In the genomic region with DNA sequence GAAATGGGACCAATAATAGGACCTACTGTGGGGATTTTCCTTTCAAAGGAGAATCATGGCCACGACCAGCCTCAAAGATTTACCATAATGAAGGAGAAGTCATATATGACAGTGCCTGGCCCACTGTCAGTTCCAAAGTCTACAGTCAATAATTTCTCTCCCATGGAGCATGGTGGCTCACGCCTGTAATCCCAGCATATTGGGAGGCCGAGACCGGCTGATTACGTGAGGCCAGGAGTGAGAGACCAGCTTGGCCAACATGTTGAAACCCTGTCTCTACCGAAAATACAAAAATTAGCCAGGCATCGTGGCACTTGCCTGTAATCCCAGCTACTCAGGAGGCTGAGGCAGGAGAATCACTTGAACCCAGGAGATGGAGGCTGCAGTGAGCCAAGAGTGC, we compare ENCODE assay signal across 23 cellular contexts. TPM values are rescaled to one million over a fixed set of nuclear protein-coding genes. Genes with fewer than 3 reads are reported as not detected.
DNase-seq lines count a peak whose midpoint lies in the region; ATAC-seq, FAIRE-seq and TF ChIP-seq lines count a peak whose summit lies in the region.
"Had no signal": no experiment of that assay in that cellular context is flagged by ENCODE, and none has a peak within 500 bp of the region (broad histone marks: within the 10 kb centered on the region; RNA-seq: fewer than 3 reads in every experiment).

No MANE protein-coding gene starts in this region.

- no peak overlapping the region; the same call in 1 of the 2 replicates for H2AFZ ChIP-seq in H1 (ENCODE audit: low read length)

- H2BK15ac ChIP-seq in H1 (ENCODE audit: low read length), result 0 out of 2 replicates have a peak overlapping the region, but pooled peaks have one; percentile 72

- no peaks in the 10 kb centered on the region for H4K20me1 ChIP-seq in H1 (replicated peaks in 1 of 2; ENCODE audit: control insufficient read depth in 1 of 2, insufficient read depth in 2 of 2, low read length in 2 of 2)

- H2BK120ac ChIP-seq in H1 (replicated peaks; ENCODE audit: low read depth, low read length), result no peak overlapping the region

- H3K9me3 ChIP-seq in heart left ventricle (no peaks in the 10 kb centered on the region), H1 (ENCODE audit: insufficient read depth in 2 of 2, low read depth in 1 of 2, low read length in 1 of 2) (no peaks in the 10 kb centered on the region)

- CTCF ChIA-PET in H1 (lab: Charles Lee; ENCODE audit: partially characterized antibody), result interaction anchor here (0.7 to 25.2 kb wide), 16 partner anchors 9 to 141 kb away, joined by 3 to 280 read pairs (median 6); no protein-coding TSS in a partner anchor
- CTCF ChIA-PET in activated CD4-positive, alpha-beta memory T cell treated with anti-CD3 and anti-CD28 coated beads, Interleukin-2, amount 10 ng/mL, durations not matched to agents 7 days and 5 days (lab: Charles Lee), result no interaction called here

- intact Hi-C loops in heart left ventricle (cut with DNase I) (loop anchor here in 3 of 10 donors (5.0 kb wide), 2 partner anchors 37 to 52 kb away; no protein-coding TSS in a partner anchor), left ventricle myocardium superior (cut with micrococcal nuclease) (no loop called here)

- TF ChIP-seq RAD21 in H1 (IDR thresholded peaks at IDR 0.05 in 1 of 2, conservative IDR thresholded peaks at IDR 0.05 in 1 of 2; ENCODE audit: low read depth in 2 of 2, low read length in 2 of 2), result no peak

- no peak overlapping the region for H4K5ac ChIP-seq in H1 (ENCODE audit: insufficient read length, low read depth, low read length)

- H3K36me3 Mint-ChIP-seq in osteocyte (ENCODE audit: unreplicated experiment) (no peaks in the 10 kb centered on the region), type B pancreatic cell (no peaks in the 10 kb centered on the region)
- no peaks in the 10 kb centered on the region for H3K36me3 Mint-ChIP-seq in activated CD4-positive, alpha-beta memory T cell treated with anti-CD3 and anti-CD28 coated beads, Interleukin-2, amount 10 ng/mL, durations not matched to agents 7 days and 5 days (ENCODE audit: low read depth)
- H3K36me3 Mint-ChIP-seq: CD8-positive, alpha-beta T cell; stimulated activated naive B cell treated with anti-CD40 and anti-IgM and Interleukin-4, amounts not matched to agents 10 μg/mL and 1 μg/mL and 100 μg/mL, for 72 hours had no signal

- H3K18ac ChIP-seq in H1 (ENCODE audit: extremely low read depth, low read length), result no peak overlapping the region; the same call in 1 of the 2 replicates

- ATAC-seq in heart left ventricle (no peak), left ventricle myocardium superior (no peak)
- ATAC-seq: CD8-positive, alpha-beta T cell; effector memory CD8-positive, alpha-beta T cell; stimulated activated naive B cell treated with anti-CD40 and anti-IgM and Interleukin-4, amounts not matched to agents 10 μg/mL and 1 μg/mL and 100 μg/mL, for 72 hours had no signal

- H3K79me1 ChIP-seq in H1 (ENCODE audit: low read depth, low read length), result no peaks in the 10 kb centered on the region

- no peaks in the 10 kb centered on the region for H3K79me2 ChIP-seq in H1 (ENCODE audit: control insufficient read depth in 1 of 2, insufficient read depth in 2 of 2, low read length in 2 of 2)

- H3K27me3 ChIP-seq in heart left ventricle (no peaks in the 10 kb centered on the region), H1 (replicated peaks in 1 of 4; ENCODE audit: control insufficient read depth in 3 of 4, extremely low read depth in 1 of 4, insufficient read depth in 3 of 4, low read length in 3 of 4) (no peaks in the 10 kb centered on the region; a peak in 1 of 7 replicates)

- H3K27me3 Mint-ChIP-seq in osteocyte (ENCODE audit: unreplicated experiment) (no peaks in the 10 kb centered on the region), type B pancreatic cell (no peaks in the 10 kb centered on the region)
- H3K27me3 Mint-ChIP-seq in activated CD4-positive, alpha-beta memory T cell treated with anti-CD3 and anti-CD28 coated beads, Interleukin-2, amount 10 ng/mL, durations not matched to agents 7 days and 5 days, result peaks cover 14% of the 10 kb centered on the region
- H3K27me3 Mint-ChIP-seq: activated CD4-positive, alpha-beta T cell treated with anti-CD3 and anti-CD28 coated beads, Interleukin-2, amount 10 ng/mL, durations not matched to agents 7 days and 5 days had no signal

- H3K4me2 ChIP-seq in H1 (ENCODE audit: insufficient read depth in 1 of 2, low read depth in 2 of 2, low read length in 2 of 2), result no peak overlapping the region

- DNase-seq in heart left ventricle, result no peak
- no peak for DNase-seq in left ventricle myocardium superior
- DNase-seq in H1 (ENCODE audit: low read depth in 1 of 2, low spot score in 2 of 2), result no peak
- DNase-seq in osteocyte (ENCODE audit: extremely low spot score, unreplicated experiment), result no peak
- no peak for DNase-seq in type B pancreatic cell (ENCODE audit: extremely low spot score, unreplicated experiment)
- no peak for DNase-seq in activated CD4-positive, alpha-beta memory T cell treated with anti-CD3 and anti-CD28 coated beads, Interleukin-2, amount 10 ng/mL, durations not matched to agents 7 days and 5 days
- DNase-seq in activated T-cell treated with anti-CD3 and anti-CD28 coated beads for 4 hours, result no peak
- no peak for DNase-seq in activated gamma-delta T cell (lab: John Stamatoyannopoulos, UW)
- DNase-seq: activated CD4-positive, alpha-beta T cell treated with anti-CD3 and anti-CD28 coated beads, Interleukin-2, amount 10 ng/mL, durations not matched to agents 7 days and 5 days; AML-193; CD8-positive, alpha-beta T cell; effector memory CD8-positive, alpha-beta T cell; NCI-H1105 treated with DMSO at 0.1 percent for 48 hours; NCI-H2029 treated with DMSO at 0.1 percent for 48 hours; NCI-H226; stimulated activated CD4-positive, alpha-beta T cell treated with anti-CD3 and anti-CD28 coated beads, Interleukin-4, amount 100 ng/mL, for 1 hour; stimulated activated naive B cell treated with anti-CD40 and anti-IgM and Interleukin-4, amounts not matched to agents 10 μg/mL and 1 μg/mL and 100 μg/mL, for 72 hours; T-helper 2 cell had no signal

- peak overlapping the region in 9 of 12 donors; percentile 36 to 83 (median 70) for H3K27ac ChIP-seq in heart left ventricle
- H3K27ac ChIP-seq in H1 (ENCODE audit: low read depth, low read length), result no peak overlapping the region
- H3K27ac ChIP-seq: SK-N-MC had no signal

- no peak for TF ChIP-seq EP300 in H1 (IDR thresholded peaks at IDR 0.05; ENCODE audit: borderline replicate concordance in 1 of 2, low read depth in 2 of 2, low read length in 2 of 2)

- TF ChIP-seq POLR2A in heart left ventricle (IDR thresholded peaks at IDR 0.05) (no peak), H1 (IDR thresholded peaks at IDR 0.05; ENCODE audit: control extremely low read depth in 1 of 2, low read depth in 2 of 2, low read length in 2 of 2) (no peak)

- no peak for TF ChIP-seq CTCF in heart left ventricle (IDR thresholded peaks at IDR 0.05)
- no peak for TF ChIP-seq CTCF in H1 (IDR thresholded peaks at IDR 0.05; ENCODE audit: control extremely low read depth in 1 of 3, insufficient read depth in 1 of 3, low read depth in 1 of 3, low read length in 3 of 3)
- TF ChIP-seq CTCF in osteocyte (IDR thresholded peaks at IDR 0.05), result no peak
- no peak for TF ChIP-seq CTCF in type B pancreatic cell (conservative IDR thresholded peaks at IDR 0.05)

- peak overlapping the region; percentile 63; the same call in 1 of the 2 replicates for H4K8ac ChIP-seq in H1 (ENCODE audit: extremely low read depth, insufficient read depth, low read length)

- H3K56ac ChIP-seq in H1 (replicated peaks; ENCODE audit: insufficient read length, low read depth, low read length), result no peak overlapping the region

- H3K4me3 Mint-ChIP-seq in osteocyte (ENCODE audit: unreplicated experiment), result no peak overlapping the region
- H3K4me3 Mint-ChIP-seq in type B pancreatic cell, result no peak overlapping the region
- no peak overlapping the region for H3K4me3 Mint-ChIP-seq in activated CD4-positive, alpha-beta memory T cell treated with anti-CD3 and anti-CD28 coated beads, Interleukin-2, amount 10 ng/mL, durations not matched to agents 7 days and 5 days
- H3K4me3 Mint-ChIP-seq: activated CD4-positive, alpha-beta T cell treated with anti-CD3 and anti-CD28 coated beads, Interleukin-2, amount 10 ng/mL, durations not matched to agents 7 days and 5 days; CD8-positive, alpha-beta T cell; effector memory CD8-positive, alpha-beta T cell; stimulated activated naive B cell treated with anti-CD40 and anti-IgM and Interleukin-4, amounts not matched to agents 10 μg/mL and 1 μg/mL and 100 μg/mL, for 72 hours had no signal

- H2BK5ac ChIP-seq in H1 (ENCODE audit: low read depth, low read length), result no peak overlapping the region; the same call in 1 of the 2 replicates

- no peaks in the 10 kb centered on the region for H3K36me3 ChIP-seq in heart left ventricle
- H3K36me3 ChIP-seq in H1 (ENCODE audit: control insufficient read depth in 2 of 4, insufficient read depth in 4 of 4, low read length in 3 of 4), result no peaks in the 10 kb centered on the region

- WGBS in heart left ventricle, 4 donors, result 90 to 95% (median 93%) methylated on average over 7 of the region's 7 CpGs
- WGBS in H1 (ENCODE audit: extremely low coverage in 1 of 2, insufficient coverage in 1 of 2, insufficient read length in 1 of 2, insufficient replicate concordance in 2 of 2, low coverage in 1 of 2, low lambda C conversion rate in 2 of 2, missing lambda C conversion rate in 1 of 2), 2 experiments, result 89% methylated on average over 7 of the region's 7 CpGs; no CpG with 5 or more reads in 1 of the 2 experiments

- H4K91ac ChIP-seq in H1 (replicated peaks; ENCODE audit: insufficient read length, low read length), result no peak overlapping the region

- H2BK12ac ChIP-seq in H1 (ENCODE audit: low read depth, low read length), result peak overlapping the region; percentile 60; the same call in 1 of the 2 replicates

- H3K4me1 Mint-ChIP-seq in osteocyte (ENCODE audit: unreplicated experiment) (peaks cover 26% of the 10 kb centered on the region), type B pancreatic cell (ENCODE audit: unreplicated experiment) (peaks cover 26% of the 10 kb centered on the region)
- peaks cover 9% of the 10 kb centered on the region for H3K4me1 Mint-ChIP-seq in activated CD4-positive, alpha-beta memory T cell treated with anti-CD3 and anti-CD28 coated beads, Interleukin-2, amount 10 ng/mL, durations not matched to agents 7 days and 5 days

- H3K23me2 ChIP-seq in H1 (ENCODE audit: low read depth, low read length), result no peaks in the 10 kb centered on the region; the same call in 1 of the 2 replicates

- H3K27ac Mint-ChIP-seq in osteocyte (ENCODE audit: unreplicated experiment) (peak overlapping the region; percentile 70), type B pancreatic cell (peak overlapping the region; percentile 81)
- H3K27ac Mint-ChIP-seq in activated CD4-positive, alpha-beta memory T cell treated with anti-CD3 and anti-CD28 coated beads, Interleukin-2, amount 10 ng/mL, durations not matched to agents 7 days and 5 days, result no peak overlapping the region
- H3K27ac Mint-ChIP-seq: activated CD4-positive, alpha-beta T cell treated with anti-CD3 and anti-CD28 coated beads, Interleukin-2, amount 10 ng/mL, durations not matched to agents 7 days and 5 days; CD8-positive, alpha-beta T cell had no signal

- H3K4me1 ChIP-seq in heart left ventricle (peaks cover 0 to 17% (median 10%) of the 10 kb centered on the region in 12 donors), H1 (replicated peaks in 1 of 4; ENCODE audit: control insufficient read depth in 3 of 4, insufficient read depth in 4 of 4, low read length in 3 of 4) (peaks cover 0 to 12% (median 2%) of the 10 kb centered on the region in 4 experiments; a peak in 3 of 7 replicates)

- FAIRE-seq in H1 (lab: Jason Lieb, UNC), result no peak
- FAIRE-seq: A204.1, colon, frontal cortex, G401.6 had no signal

- no peaks in the 10 kb centered on the region for H3K9me3 Mint-ChIP-seq in osteocyte (ENCODE audit: unreplicated experiment)
- no peaks in the 10 kb centered on the region for H3K9me3 Mint-ChIP-seq in type B pancreatic cell
- H3K9me3 Mint-ChIP-seq in activated CD4-positive, alpha-beta memory T cell treated with anti-CD3 and anti-CD28 coated beads, Interleukin-2, amount 10 ng/mL, durations not matched to agents 7 days and 5 days, result no peaks in the 10 kb centered on the region
- H3K9me3 Mint-ChIP-seq: activated CD4-positive, alpha-beta T cell treated with anti-CD3 and anti-CD28 coated beads, Interleukin-2, amount 10 ng/mL, durations not matched to agents 7 days and 5 days; CD8-positive, alpha-beta T cell; effector memory CD8-positive, alpha-beta T cell; stimulated activated naive B cell treated with anti-CD40 and anti-IgM and Interleukin-4, amounts not matched to agents 10 μg/mL and 1 μg/mL and 100 μg/mL, for 72 hours had no signal

- H3K4ac ChIP-seq in H1 (replicated peaks; ENCODE audit: insufficient read length, low read depth, low read length), result no peak overlapping the region

- POLR2A ChIA-PET in H1 (lab: Charles Lee; ENCODE audit: partially characterized antibody), result interaction anchor here (0.9 to 2.9 kb wide), 4 partner anchors 8 to 85 kb away, joined by 3 to 12 read pairs (median 4); no protein-coding TSS in a partner anchor
- POLR2A ChIA-PET in activated CD4-positive, alpha-beta memory T cell treated with anti-CD3 and anti-CD28 coated beads, Interleukin-2, amount 10 ng/mL, durations not matched to agents 7 days and 5 days (lab: Charles Lee), result interaction anchor here (1.4 kb wide), 1 partner anchor 9 kb away, joined by 4 read pairs; no protein-coding TSS in a partner anchor

- H3K14ac ChIP-seq in H1 (ENCODE audit: insufficient read length), result no peak overlapping the region

- H2BK20ac ChIP-seq in H1 (ENCODE audit: low read length), result no peak overlapping the region

- H3K4me3 ChIP-seq in heart left ventricle (no peak overlapping the region), H1 (ENCODE audit: extremely low read depth in 1 of 4, insufficient read depth in 2 of 4, low read depth in 3 of 4, low read length in 4 of 4) (no peak overlapping the region)
- H3K4me3 ChIP-seq: SK-N-MC had no signal

- no peak overlapping the region for H3K23ac ChIP-seq in H1 (ENCODE audit: insufficient read length)

- peak overlapping the region; percentile 80; the same call in 1 of the 2 replicates for H2AK5ac ChIP-seq in H1 (ENCODE audit: low read depth, low read length)

- no peak overlapping the region for H3K9ac ChIP-seq in H1 (replicated peaks in 1 of 4; ENCODE audit: extremely low read depth in 1 of 4, low read depth in 3 of 4, low read length in 3 of 4)

RNA-seq across cellular contexts. Expression of a gene that starts 13.8 kb away (rescaled TPM):
- total RNA-seq in heart left ventricle (10 to 100 TPM; 31.7 to 59.2 (median 36.7) TPM), left ventricle myocardium superior (42.8 TPM), osteocyte (107 and 120 TPM in 2 replicates), type B pancreatic cell (ENCODE audit: low replicate concordance) (59.7 and 116 TPM in 2 replicates)
- polyA plus RNA-seq in heart left ventricle (10 to 100 TPM in 1 of 2 donors, 1 to 10 TPM in 1; 7.5 to 24.4 TPM), H1 (2011; rRNA removed) (18.8 and 32.1 TPM in 2 replicates)
- total RNA-seq in H1 (2021; fragmentation: NEBNext Ultra II Directional; extraction: Animal tissue kit (Norgen Biotek cat#: 25700)), result 57.0 and 59.6 TPM in 2 replicates
- 22.0 TPM for polyA plus RNA-seq in H1 (2011; cell fraction: cytosol; rRNA removed)
- polyA plus RNA-seq in H1 (2011; cell fraction: nucleus; rRNA removed), result 27.5 TPM
- polyA plus RNA-seq in H1 (2012, experiment 1 of 2), result 36.5 to 43.3 TPM (median 39.3 TPM) in 4 replicates
- 26.8 TPM for polyA plus RNA-seq in H1 (2012, experiment 2 of 2)
- polyA plus RNA-seq in H1 (2013, experiment 1 of 2), result 21.9 TPM
- 22.6 TPM for polyA plus RNA-seq in H1 (2013, experiment 2 of 2)
- 7.7 and 12.6 TPM in 2 replicates for polyA minus RNA-seq in H1 (2011; rRNA and poly(A)+ RNA removed)
- polyA minus RNA-seq in H1 (2011; cell fraction: cytosol; rRNA and poly(A)+ RNA removed), result 47.4 TPM
- 25.9 TPM for polyA minus RNA-seq in H1 (2011; cell fraction: nucleus; rRNA and poly(A)+ RNA removed)
- total RNA-seq in activated CD4-positive, alpha-beta memory T cell treated with anti-CD3 and anti-CD28 coated beads, Interleukin-2, amount 10 ng/mL, durations not matched to agents 7 days and 5 days, result 10 to 100 TPM; 39.0 to 39.3 TPM
